Comparison of ENCODE assay signal across 37 cellular contexts in the genomic region with DNA sequence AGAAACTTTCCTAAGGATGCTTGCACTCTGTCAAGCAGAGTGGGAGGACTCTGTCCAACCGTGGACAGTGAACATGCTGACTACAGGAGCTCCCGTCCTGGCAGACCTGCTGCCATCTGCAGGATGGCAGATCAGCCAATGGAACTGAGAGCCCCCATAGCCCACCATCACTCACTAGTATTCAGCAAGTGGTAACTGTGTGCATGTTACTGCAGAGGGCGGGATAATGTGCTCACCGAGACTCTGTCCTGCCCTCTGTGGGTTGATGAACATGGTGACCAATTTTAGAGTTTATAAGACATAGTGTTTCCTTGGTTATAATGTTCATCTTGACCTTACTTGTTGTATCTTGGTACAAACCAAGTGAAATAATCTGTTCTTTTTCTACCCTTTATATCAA.
"Had no signal": no experiment of that assay in that cellular context is flagged by ENCODE, and none has a peak within 500 bp of the region (broad histone marks: within the 10 kb centered on the region; RNA-seq: fewer than 3 reads in every experiment).

No MANE protein-coding gene starts in this region.

- H3K4me3 ChIP-seq: adrenal gland, body of pancreas, breast epithelium had no signal

- H3K27me3 ChIP-seq: adrenal gland, body of pancreas, breast epithelium had no signal

- H3K4me1 Mint-ChIP-seq: activated B cell treated with CpG ODN at 0.5 μM for 24 hours; activated CD4-positive, alpha-beta T cell treated with anti-CD3 and anti-CD28 coated beads, Interleukin-2, amount 10 ng/mL, durations not matched to agents 24 days and 14 days; activated naive CD8-positive, alpha-beta T cell treated with anti-CD3 and anti-CD28 coated beads for 36 hours; activated T-helper 17 cell treated with anti-CD3 and anti-CD28 coated beads, Interleukin-2, amount 50 U/mL, for 72 hours had no signal

- H3K4me3 Mint-ChIP-seq: activated B cell treated with CpG ODN at 0.5 μM for 24 hours; activated CD4-positive, alpha-beta memory T cell treated with anti-CD3 and anti-CD28 coated beads for 36 hours; activated CD4-positive, alpha-beta T cell treated with anti-CD3 and anti-CD28 coated beads, Interleukin-2, amount 10 ng/mL, durations not matched to agents 24 days and 14 days; activated CD8-positive, alpha-beta T cell treated with anti-CD3 and anti-CD28 coated beads for 36 hours; activated naive CD4-positive, alpha-beta T cell treated with anti-CD3 and anti-CD28 coated beads for 36 hours; activated naive CD8-positive, alpha-beta T cell treated with anti-CD3 and anti-CD28 coated beads for 36 hours; activated T-cell treated with anti-CD3 and anti-CD28 coated beads, Interleukin-2, amount 50 U/mL, for 4 hours; activated T-cell treated with anti-CD3 and anti-CD28 coated beads, Interleukin-2, amount 50 U/mL, for 72 hours; activated T-helper 1 cell treated with anti-CD3 and anti-CD28 coated beads, Interleukin-12 subunit alpha, Interleukin-12 subunit beta, Interleukin-2, Interleukin-4 antibody, amounts not matched to agents 30 ng/mL and 10 ng/mL and 1 ng/mL, durations not matched to agents 14 hours and 24 hours and 36 hours; activated T-helper 17 cell treated with anti-CD3 and anti-CD28 coated beads, Interleukin-2, amount 50 U/mL, for 72 hours; T-helper 1 cell treated with Interleukin-12 subunit alpha and Interleukin-12 subunit beta and Interleukin-4 antibody, amounts not matched to agents 30 μg/mL and 1 μg/mL, for 36 hours; T-helper 2 cell treated with Interferon-gamma antibody and Interleukin-4, amounts not matched to agents 5 μg/mL and 100 μg/mL, for 36 hours had no signal

- H3K36me3 Mint-ChIP-seq: activated CD4-positive, alpha-beta memory T cell treated with anti-CD3 and anti-CD28 coated beads for 36 hours; activated naive CD4-positive, alpha-beta T cell treated with anti-CD3 and anti-CD28 coated beads, Interleukin-2, amount 50 U/mL, for 72 hours; activated naive CD8-positive, alpha-beta T cell treated with anti-CD3 and anti-CD28 coated beads for 36 hours had no signal

- FAIRE-seq: astrocyte, TTC549 had no signal

- H3K27ac ChIP-seq: adrenal gland, body of pancreas, brain microvascular endothelial cell, breast epithelium, VCaP had no signal

- H3K27me3 Mint-ChIP-seq: activated CD8-positive, alpha-beta T cell treated with anti-CD3 and anti-CD28 coated beads for 36 hours; activated naive CD8-positive, alpha-beta T cell treated with anti-CD3 and anti-CD28 coated beads for 36 hours had no signal

- ATAC-seq: activated CD8-positive, alpha-beta T cell treated with anti-CD3 and anti-CD28 coated beads for 36 hours; activated naive CD4-positive, alpha-beta T cell treated with anti-CD3 and anti-CD28 coated beads, Interleukin-2, amount 50 U/mL, for 72 hours; activated T-cell treated with anti-CD3 and anti-CD28 coated beads, Interleukin-2, amount 50 U/mL, for 4 hours; activated T-cell treated with anti-CD3 and anti-CD28 coated beads, Interleukin-2, amount 50 U/mL, for 72 hours; activated T-helper 17 cell treated with anti-CD3 and anti-CD28 coated beads, Interleukin-2, amount 50 U/mL, for 72 hours; body of pancreas had no signal

- H3K9me3 Mint-ChIP-seq: activated B cell treated with CpG ODN at 0.5 μM for 24 hours; activated CD4-positive, alpha-beta memory T cell treated with anti-CD3 and anti-CD28 coated beads for 36 hours; activated CD4-positive, alpha-beta T cell treated with anti-CD3 and anti-CD28 coated beads, Interleukin-2, amount 10 ng/mL, durations not matched to agents 24 days and 14 days; activated CD8-positive, alpha-beta T cell treated with anti-CD3 and anti-CD28 coated beads for 36 hours; activated naive CD4-positive, alpha-beta T cell treated with anti-CD3 and anti-CD28 coated beads for 36 hours; activated naive CD4-positive, alpha-beta T cell treated with anti-CD3 and anti-CD28 coated beads, Interleukin-2, amount 50 U/mL, for 72 hours; activated naive CD8-positive, alpha-beta T cell treated with anti-CD3 and anti-CD28 coated beads for 36 hours; activated T-cell treated with anti-CD3 and anti-CD28 coated beads, Interleukin-2, amount 50 U/mL, for 4 hours; activated T-cell treated with anti-CD3 and anti-CD28 coated beads, Interleukin-2, amount 50 U/mL, for 72 hours; activated T-helper 1 cell treated with anti-CD3 and anti-CD28 coated beads, Interleukin-12 subunit alpha, Interleukin-12 subunit beta, Interleukin-2, Interleukin-4 antibody, amounts not matched to agents 30 ng/mL and 10 ng/mL and 1 ng/mL, durations not matched to agents 14 hours and 24 hours and 36 hours; activated T-helper 17 cell treated with anti-CD3 and anti-CD28 coated beads, Interleukin-2, amount 50 U/mL, for 72 hours; T-helper 1 cell treated with Interleukin-12 subunit alpha and Interleukin-12 subunit beta and Interleukin-4 antibody, amounts not matched to agents 30 μg/mL and 1 μg/mL, for 36 hours; T-helper 2 cell treated with Interferon-gamma antibody and Interleukin-4, amounts not matched to agents 5 μg/mL and 100 μg/mL, for 36 hours had no signal

- H3K9me3 ChIP-seq: adrenal gland, body of pancreas, breast epithelium had no signal

- H3K4me1 ChIP-seq: adrenal gland, body of pancreas, breast epithelium had no signal

- H3K27ac Mint-ChIP-seq: activated B cell treated with CpG ODN at 0.5 μM for 24 hours; activated CD4-positive, alpha-beta memory T cell treated with anti-CD3 and anti-CD28 coated beads for 36 hours; activated CD4-positive, alpha-beta T cell treated with anti-CD3 and anti-CD28 coated beads, Interleukin-2, amount 10 ng/mL, durations not matched to agents 24 days and 14 days; activated CD8-positive, alpha-beta T cell treated with anti-CD3 and anti-CD28 coated beads for 36 hours; activated naive CD4-positive, alpha-beta T cell treated with anti-CD3 and anti-CD28 coated beads for 36 hours; activated naive CD8-positive, alpha-beta T cell treated with anti-CD3 and anti-CD28 coated beads for 36 hours; activated T-cell treated with anti-CD3 and anti-CD28 coated beads, Interleukin-2, amount 50 U/mL, for 72 hours; activated T-helper 1 cell treated with anti-CD3 and anti-CD28 coated beads, Interleukin-12 subunit alpha, Interleukin-12 subunit beta, Interleukin-2, Interleukin-4 antibody, amounts not matched to agents 30 ng/mL and 10 ng/mL and 1 ng/mL, durations not matched to agents 14 hours and 24 hours and 36 hours; activated T-helper 17 cell treated with anti-CD3 and anti-CD28 coated beads, Interleukin-2, amount 50 U/mL, for 72 hours; T-helper 2 cell treated with Interferon-gamma antibody and Interleukin-4, amounts not matched to agents 5 μg/mL and 100 μg/mL, for 36 hours had no signal

- H3K36me3 ChIP-seq: adrenal gland, brain microvascular endothelial cell, breast epithelium had no signal

- DNase-seq: activated B cell treated with CpG ODN at 0.5 μM for 24 hours; activated CD4-positive, alpha-beta memory T cell treated with anti-CD3 and anti-CD28 coated beads for 36 hours; activated CD4-positive, alpha-beta T cell treated with anti-CD3 and anti-CD28 coated beads for 4 hours; activated CD4-positive, alpha-beta T cell treated with anti-CD3 and anti-CD28 coated beads, Interleukin-2, amount 10 ng/mL, durations not matched to agents 24 days and 14 days; activated CD4-positive, alpha-beta T cell treated with anti-CD3 and anti-CD28 coated beads, Interleukin-2, amount 50 U/mL, for 1 hour; activated CD4-positive, alpha-beta T cell treated with anti-CD3 and anti-CD28 coated beads, Interleukin-2, amount 50 U/mL, for 4 hours; activated CD4-positive, CD25-positive, alpha-beta regulatory T cell treated with anti-CD3 and anti-CD28 coated beads, Interleukin-2, amount 50 U/mL, for 72 hours; activated CD8-positive, alpha-beta memory T cell treated with anti-CD3 and anti-CD28 coated beads, Interleukin-2, amount 50 U/mL, for 4 hours; activated CD8-positive, alpha-beta T cell treated with anti-CD3 and anti-CD28 coated beads for 36 hours; activated effector memory CD4-positive, alpha-beta T cell treated with anti-CD3 and anti-CD28 coated beads, Interleukin-2, amount 50 U/mL, for 16 hours; activated gamma-delta T cell treated with Interleukin-2 at 50 U/mL for 16 hours; activated naive CD4-positive, alpha-beta T cell; activated naive CD4-positive, alpha-beta T cell treated with anti-CD3 and anti-CD28 coated beads for 36 hours; activated naive CD4-positive, alpha-beta T cell treated with anti-CD3 and anti-CD28 coated beads, Interleukin-2, amount 50 U/mL, for 16 hours; activated naive CD8-positive, alpha-beta T cell treated with anti-CD3 and anti-CD28 coated beads for 36 hours; activated T-cell treated with anti-CD3 and anti-CD28 coated beads for 4 hours; activated T-cell treated with anti-CD3 and anti-CD28 coated beads, Interleukin-2, amount 50 U/mL, for 1 hour; activated T-cell treated with anti-CD3 and anti-CD28 coated beads, Interleukin-2, amount 50 U/mL, for 4 hours; activated T-cell treated with anti-CD3 and anti-CD28 coated beads, Interleukin-2, amount 50 U/mL, for 72 hours; adrenal gland; amniotic stem cell; aorta; body of pancreas; brain microvascular endothelial cell; central memory CD4-positive, alpha-beta T cell; T-helper 1 cell; T-helper 2 cell; T-helper 9 cell had no signal
